8 cellular contexts compared by ENCODE assay signal in the genomic region with DNA sequence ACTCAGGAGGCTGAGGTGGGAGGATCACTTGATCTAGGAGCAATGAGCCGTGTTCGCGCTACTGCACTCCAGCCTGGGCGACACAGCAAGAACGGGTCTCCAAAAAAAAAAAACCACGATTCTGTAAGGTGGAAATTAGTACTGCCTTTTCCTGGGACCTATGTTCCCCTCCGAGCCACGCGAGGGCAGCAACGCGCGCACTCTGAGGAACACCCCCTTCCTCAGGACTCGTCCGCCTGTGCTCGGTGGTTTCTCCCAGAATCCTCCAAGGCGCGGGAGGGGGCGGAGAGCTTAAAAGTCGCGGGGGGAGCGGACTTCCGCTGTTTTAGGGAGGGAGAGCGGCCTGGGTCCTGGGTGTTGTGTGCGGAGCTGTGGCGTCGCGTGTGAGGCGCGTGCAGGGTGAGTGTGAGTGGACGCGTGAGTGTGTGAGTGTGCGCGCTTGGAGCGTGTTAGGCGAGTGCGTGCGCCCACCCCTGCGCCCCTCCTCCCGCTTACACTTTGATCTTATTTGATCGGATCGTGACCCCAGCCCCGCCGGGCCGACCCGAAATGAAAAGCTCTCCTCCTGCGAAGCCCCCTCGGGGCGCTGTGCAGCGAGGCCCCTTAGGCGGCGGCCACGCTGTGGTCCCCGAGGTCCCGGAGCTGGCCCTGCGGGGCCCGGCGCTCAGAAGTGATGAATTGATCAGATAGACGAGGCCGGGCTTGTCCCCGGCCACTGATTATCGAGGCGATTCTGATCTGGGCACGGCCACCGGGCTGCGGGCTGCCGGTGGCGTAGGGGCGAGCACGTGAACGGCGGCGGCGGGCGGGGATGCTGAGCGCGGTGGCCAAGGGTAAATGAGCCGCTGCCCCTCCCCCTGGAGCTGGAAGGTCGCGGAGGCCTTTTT. TPM values are rescaled to one million over a fixed set of nuclear protein-coding genes. Genes with fewer than 3 reads are reported as not detected.
DNase-seq lines count a peak whose midpoint lies in the region; FAIRE-seq and TF ChIP-seq lines count a peak whose summit lies in the region.

No MANE protein-coding gene starts in this region.

- peak overlapping the region; percentile 87 for H3K27ac ChIP-seq in neural progenitor cell

- H3K36me3 Mint-ChIP-seq in neural progenitor cell: peaks cover 14% of the 10 kb centered on the region

- DNase-seq in H54 (ENCODE audit: insufficient read length, low spot score): peak; percentile 86
- DNase-seq in activated gamma-delta T cell (lab: John Stamatoyannopoulos, UW): peak; percentile 82
- peak; percentile 98 for DNase-seq in fibroblast of villous mesenchyme (ENCODE audit: low read depth)
- DNase-seq in neural progenitor cell (ENCODE audit: low spot score): peak; percentile 97
- peak; percentile 96 for DNase-seq in stromal cell of bone marrow (ENCODE audit: low read depth)

- no peaks in the 10 kb centered on the region for H3K27me3 ChIP-seq in Loucy (ENCODE audit: insufficient read depth, low read length, poor library complexity, severe bottlenecking)
- no peaks in the 10 kb centered on the region for H3K27me3 ChIP-seq in neural progenitor cell

- peak overlapping the region; percentile 99 for H3K4me3 Mint-ChIP-seq in neural progenitor cell

- peaks cover 11% of the 10 kb centered on the region for H3K4me1 Mint-ChIP-seq in neural progenitor cell

- peaks cover 4% of the 10 kb centered on the region for H3K27me3 Mint-ChIP-seq in neural progenitor cell (ENCODE audit: insufficient read depth, low read depth)

- H3K27ac Mint-ChIP-seq in neural progenitor cell: peak overlapping the region; percentile 96

- H4K20me1 ChIP-seq in Loucy (ENCODE audit: insufficient read depth, low read length, poor library complexity, severe bottlenecking): peaks cover 12% of the 10 kb centered on the region
- peaks cover 8% of the 10 kb centered on the region for H4K20me1 ChIP-seq in neural progenitor cell (ENCODE audit: low read depth)

- FAIRE-seq in H54 (lab: Jason Lieb, UNC): peak; percentile 96

- TF ChIP-seq POLR2A in H54 (IDR thresholded peaks at IDR 0.05; ENCODE audit: low read depth, low read length) (peak; percentile 99), Raji (IDR thresholded peaks at IDR 0.05; ENCODE audit: insufficient read depth, low read depth, low read length) (peak; percentile 100)

- H3K9ac ChIP-seq in ES-I3 (ENCODE audit: low read depth, low read length) (peak overlapping the region; percentile 93), Loucy (ENCODE audit: low read depth, low read length, poor library complexity, severe bottlenecking) (peak overlapping the region; percentile 94), neural progenitor cell (peak overlapping the region; percentile 63)

- H3K9me3 Mint-ChIP-seq in neural progenitor cell: no peaks in the 10 kb centered on the region

- peaks cover 22% of the 10 kb centered on the region for H3K79me2 ChIP-seq in Loucy (ENCODE audit: insufficient read depth, low read length)
- peaks cover 22% of the 10 kb centered on the region for H3K79me2 ChIP-seq in neural progenitor cell (ENCODE audit: low read depth)

- H3K4me3 ChIP-seq in Loucy (ENCODE audit: low read length, poor library complexity, severe bottlenecking) (peak overlapping the region; percentile 91), fibroblast of villous mesenchyme (ENCODE audit: low read depth, low read length) (peak overlapping the region; percentile 84), neural progenitor cell (peak overlapping the region; percentile 83)

- H3K9me2 ChIP-seq in Loucy (replicated peaks; ENCODE audit: low read depth, low read length): no peaks in the 10 kb centered on the region

- peak; percentile 75 for TF ChIP-seq CTCF in Loucy (conservative IDR thresholded peaks at IDR 0.05; ENCODE audit: low read length)
- TF ChIP-seq CTCF in fibroblast of villous mesenchyme (IDR thresholded peaks at IDR 0.05; ENCODE audit: insufficient read depth, low read depth, low read length): peak; percentile 92
- TF ChIP-seq CTCF in neural progenitor cell (IDR thresholded peaks at IDR 0.05): peak; percentile 91

- H3F3A ChIP-seq in Loucy (ENCODE audit: low read depth) (no peaks in the 10 kb centered on the region), neural progenitor cell (ENCODE audit: low read depth) (peaks cover 35% of the 10 kb centered on the region)

- H3K36me3 ChIP-seq in ES-I3 (ENCODE audit: insufficient read depth, low read length): no peaks in the 10 kb centered on the region
- H3K36me3 ChIP-seq in Loucy (ENCODE audit: insufficient read depth, low read length): no peaks in the 10 kb centered on the region
- H3K36me3 ChIP-seq in neural progenitor cell: peaks cover 2% of the 10 kb centered on the region

- peak overlapping the region; percentile 99 for H2AFZ ChIP-seq in Loucy (ENCODE audit: low read length)
- H2AFZ ChIP-seq in neural progenitor cell (replicated peaks): peak overlapping the region; percentile 99

- H3K9me3 ChIP-seq in ES-I3 (ENCODE audit: control insufficient read depth, insufficient read depth, low read length) (no peaks in the 10 kb centered on the region), Loucy (ENCODE audit: insufficient read depth, low read depth, low read length) (no peaks in the 10 kb centered on the region), neural progenitor cell (ENCODE audit: low read depth) (no peaks in the 10 kb centered on the region)

- H3K4me1 ChIP-seq in ES-I3 (ENCODE audit: insufficient read depth, low read length) (no peaks in the 10 kb centered on the region), Loucy (ENCODE audit: insufficient read depth, low read length, poor library complexity, severe bottlenecking) (peaks cover 8% of the 10 kb centered on the region), neural progenitor cell (peaks cover 8% of the 10 kb centered on the region)

- peak overlapping the region; percentile 93 for H3K4me2 ChIP-seq in Loucy (ENCODE audit: low read depth, low read length, poor library complexity, severe bottlenecking)
- H3K4me2 ChIP-seq in neural progenitor cell: peak overlapping the region; percentile 76

RNA-seq across cellular contexts. Expression of a gene that starts 9.6 kb away (rescaled TPM):
- total RNA-seq in fibroblast of villous mesenchyme (22.2 and 28.1 TPM in 2 replicates), neural progenitor cell (ENCODE audit: low replicate concordance) (18.5 and 22.1 TPM in 2 replicates)

RNA-seq across cellular contexts. Expression of a gene that starts 13.8 kb away (rescaled TPM):
- total RNA-seq in fibroblast of villous mesenchyme (0.43 and 0.64 TPM in 2 replicates), neural progenitor cell (ENCODE audit: low replicate concordance) (1.5 and 2.0 TPM in 2 replicates)

RNA-seq across cellular contexts. Expression of a gene that starts 24.3 kb away (rescaled TPM):
- total RNA-seq in fibroblast of villous mesenchyme: 82.5 and 117 TPM in 2 replicates
- total RNA-seq in neural progenitor cell (ENCODE audit: low replicate concordance): 26.9 and 48.4 TPM in 2 replicates

RNA-seq across cellular contexts. Expression of a gene that starts 58.2 kb away (rescaled TPM):
- 16.4 and 25.5 TPM in 2 replicates for total RNA-seq in fibroblast of villous mesenchyme
- 8.2 and 17.3 TPM in 2 replicates for total RNA-seq in neural progenitor cell (ENCODE audit: low replicate concordance)

Comparison
In these comparisons a context has a peak if more than half of its experiments do, and no peak if none do; other contexts are left out.
1. Peak in every context shown above with its lines: DNase-seq, H3K4me3 ChIP-seq and H3K27ac ChIP-seq.